Comparison of ENCODE assay signal across 21 cellular contexts in genomic region chr10:96235326-96236089, GRCh38. TPM values are rescaled to one million over a fixed set of nuclear protein-coding genes. Genes with fewer than 3 reads are reported as not detected.
DNase-seq lines count a peak whose midpoint lies in the region; ATAC-seq lines count a peak whose summit lies in the region.
"Had no signal": no experiment of that assay in that cellular context is flagged by ENCODE, and none has a peak within 500 bp of the region (broad histone marks: within the 10 kb centered on the region; RNA-seq: fewer than 3 reads in every experiment).

No MANE protein-coding gene starts in this region.

- H3K4me3 Mint-ChIP-seq in dendritic cell treated with granulocyte-macrophage colony-stimulating factor and Interleukin-4, amounts not matched to agents 40 ng/mL and 50 ng/mL, for 4 days, result peak overlapping the region; percentile 35
- H3K4me3 Mint-ChIP-seq in memory B cell, result peak overlapping the region; percentile 60
- peak overlapping the region; percentile 58 to 75 for H3K4me3 Mint-ChIP-seq in stimulated activated naive B cell treated with anti-CD40 and anti-IgM and Interleukin-4, amounts not matched to agents 10 μg/mL and 1 μg/mL and 100 μg/mL, for 72 hours
- H3K4me3 Mint-ChIP-seq: CD4-positive, alpha-beta T cell; GM23338 had no signal

- H3K36me3 Mint-ChIP-seq in dendritic cell treated with granulocyte-macrophage colony-stimulating factor and Interleukin-4, amounts not matched to agents 40 ng/mL and 50 ng/mL, for 4 days (ENCODE audit: low read depth), result peaks cover 94% of the 10 kb centered on the region
- peaks cover 45% of the 10 kb centered on the region for H3K36me3 Mint-ChIP-seq in memory B cell
- H3K36me3 Mint-ChIP-seq in stimulated activated naive B cell treated with anti-CD40 and anti-IgM and Interleukin-4, amounts not matched to agents 10 μg/mL and 1 μg/mL and 100 μg/mL, for 72 hours, result peaks cover 66 to 75% of the 10 kb centered on the region in 2 donors

- intact Hi-C loops in left ventricle myocardium superior (cut with micrococcal nuclease), result no loop called here
- intact Hi-C loops in Right ventricle myocardium superior (cut with DNase I), result no loop called here
- intact Hi-C loops in dendritic cell treated with granulocyte-macrophage colony-stimulating factor and Interleukin-4, amounts not matched to agents 40 ng/mL and 50 ng/mL, for 4 days (cut with micrococcal nuclease), result loop anchor here (5.0 kb wide), 1 partner anchor 37 kb away; the partner anchor contains the start of gene BLNK

- DNase-seq in left ventricle myocardium superior (no peak), Right ventricle myocardium superior (no peak), memory B cell (ENCODE audit: low spot score in 2 of 2) (no peak), mucosa of gallbladder (ENCODE audit: low spot score) (no peak)
- DNase-seq in stimulated activated naive B cell treated with anti-CD40 and anti-IgM and Interleukin-4, amounts not matched to agents 10 μg/mL and 1 μg/mL and 100 μg/mL, for 72 hours, result no peak
- DNase-seq: AML-193; Caco-2; CD4-positive, alpha-beta T cell; MG63; NCI-H1048; NCI-H1436 treated with DMSO at 0.1 percent for 48 hours; NCI-H2029 treated with DMSO at 0.1 percent for 48 hours; NCI-H2171; NCI-H446; NCI-H69 had no signal

- H3K9me3 Mint-ChIP-seq in dendritic cell treated with granulocyte-macrophage colony-stimulating factor and Interleukin-4, amounts not matched to agents 40 ng/mL and 50 ng/mL, for 4 days, result no peaks in the 10 kb centered on the region
- no peaks in the 10 kb centered on the region for H3K9me3 Mint-ChIP-seq in memory B cell
- no peaks in the 10 kb centered on the region for H3K9me3 Mint-ChIP-seq in stimulated activated naive B cell treated with anti-CD40 and anti-IgM and Interleukin-4, amounts not matched to agents 10 μg/mL and 1 μg/mL and 100 μg/mL, for 72 hours
- H3K9me3 Mint-ChIP-seq: CD4-positive, alpha-beta T cell; GM23338 had no signal

- no peaks in the 10 kb centered on the region for H3K27me3 Mint-ChIP-seq in dendritic cell treated with granulocyte-macrophage colony-stimulating factor and Interleukin-4, amounts not matched to agents 40 ng/mL and 50 ng/mL, for 4 days
- no peaks in the 10 kb centered on the region for H3K27me3 Mint-ChIP-seq in memory B cell
- no peaks in the 10 kb centered on the region for H3K27me3 Mint-ChIP-seq in stimulated activated naive B cell treated with anti-CD40 and anti-IgM and Interleukin-4, amounts not matched to agents 10 μg/mL and 1 μg/mL and 100 μg/mL, for 72 hours
- H3K27me3 Mint-ChIP-seq: CD4-positive, alpha-beta T cell had no signal

- H3K4me1 Mint-ChIP-seq in dendritic cell treated with granulocyte-macrophage colony-stimulating factor and Interleukin-4, amounts not matched to agents 40 ng/mL and 50 ng/mL, for 4 days (ENCODE audit: low read depth), result peaks cover 63% of the 10 kb centered on the region
- H3K4me1 Mint-ChIP-seq in memory B cell, result peaks cover 51% of the 10 kb centered on the region
- peaks cover 72 to 99% of the 10 kb centered on the region in 2 donors for H3K4me1 Mint-ChIP-seq in stimulated activated naive B cell treated with anti-CD40 and anti-IgM and Interleukin-4, amounts not matched to agents 10 μg/mL and 1 μg/mL and 100 μg/mL, for 72 hours
- H3K4me1 Mint-ChIP-seq: GM23338 had no signal

- H3K27ac Mint-ChIP-seq in dendritic cell treated with granulocyte-macrophage colony-stimulating factor and Interleukin-4, amounts not matched to agents 40 ng/mL and 50 ng/mL, for 4 days, result peak overlapping the region; percentile 34
- H3K27ac Mint-ChIP-seq in memory B cell, result peak overlapping the region; percentile 88
- peak overlapping the region; percentile 92 for H3K27ac Mint-ChIP-seq in stimulated activated naive B cell treated with anti-CD40 and anti-IgM and Interleukin-4, amounts not matched to agents 10 μg/mL and 1 μg/mL and 100 μg/mL, for 72 hours
- H3K27ac Mint-ChIP-seq: CD4-positive, alpha-beta T cell; GM23338 had no signal

- ATAC-seq in left ventricle myocardium superior, result peak; percentile 13
- no peak for ATAC-seq in Right ventricle myocardium superior (ENCODE audit: poor library complexity)
- ATAC-seq in memory B cell (ENCODE audit: low read depth), result no peak
- peak; percentile 13 to 32 for ATAC-seq in stimulated activated naive B cell treated with anti-CD40 and anti-IgM and Interleukin-4, amounts not matched to agents 10 μg/mL and 1 μg/mL and 100 μg/mL, for 72 hours (replicated peaks)
- ATAC-seq in HG03135 (IDR thresholded peaks at IDR 0.05; ENCODE audit: unreplicated experiment), result no peak
- no peak for ATAC-seq in HG03460 (IDR thresholded peaks at IDR 0.05; ENCODE audit: unreplicated experiment)
- ATAC-seq: GM23338, HCT116 had no signal

RNA-seq across cellular contexts. Expression of gene BLNK, which starts 35.9 kb away (rescaled TPM):
- 1.3 TPM for total RNA-seq in left ventricle myocardium superior
- 0.73 TPM for total RNA-seq in Right ventricle myocardium superior
- 43.9 TPM for total RNA-seq in mucosa of gallbladder
- total RNA-seq: CD4-positive, alpha-beta T cell; Daoy; GM23338 had no signal

Comparison
In these comparisons a context has a peak if more than half of its experiments do, and no peak if none do; other contexts are left out.
1. ATAC-seq: peak in left ventricle myocardium superior (single experiment) and stimulated activated naive B cell treated with anti-CD40 and anti-IgM and Interleukin-4, amounts not matched to agents 10 μg/mL and 1 μg/mL and 100 μg/mL, for 72 hours (2 of 2); none in Right ventricle myocardium superior (single experiment), memory B cell (single experiment), HG03135 (single experiment) and HG03460 (single experiment).
2. H3K27ac Mint-ChIP-seq: peak in every context shown above with its lines; median percentile 92 in stimulated activated naive B cell treated with anti-CD40 and anti-IgM and Interleukin-4, amounts not matched to agents 10 μg/mL and 1 μg/mL and 100 μg/mL, for 72 hours; 88 in memory B cell; 34 in dendritic cell treated with granulocyte-macrophage colony-stimulating factor and Interleukin-4, amounts not matched to agents 40 ng/mL and 50 ng/mL, for 4 days.
3. RNA of gene BLNK, which starts 35.9 kb away (total RNA-seq): 43.9 TPM in mucosa of gallbladder (single experiment); 1.3 TPM in left ventricle myocardium superior (single experiment) and 0.73 TPM in Right ventricle myocardium superior (single experiment); every median in the first group is over 10 times any median in the second.
4. Peak in every context shown above with its lines, with median percentiles within 50 percentile points of each other: H3K4me3 Mint-ChIP-seq.